ENCODE assay signal across 9 cellular contexts in the genomic region with DNA sequence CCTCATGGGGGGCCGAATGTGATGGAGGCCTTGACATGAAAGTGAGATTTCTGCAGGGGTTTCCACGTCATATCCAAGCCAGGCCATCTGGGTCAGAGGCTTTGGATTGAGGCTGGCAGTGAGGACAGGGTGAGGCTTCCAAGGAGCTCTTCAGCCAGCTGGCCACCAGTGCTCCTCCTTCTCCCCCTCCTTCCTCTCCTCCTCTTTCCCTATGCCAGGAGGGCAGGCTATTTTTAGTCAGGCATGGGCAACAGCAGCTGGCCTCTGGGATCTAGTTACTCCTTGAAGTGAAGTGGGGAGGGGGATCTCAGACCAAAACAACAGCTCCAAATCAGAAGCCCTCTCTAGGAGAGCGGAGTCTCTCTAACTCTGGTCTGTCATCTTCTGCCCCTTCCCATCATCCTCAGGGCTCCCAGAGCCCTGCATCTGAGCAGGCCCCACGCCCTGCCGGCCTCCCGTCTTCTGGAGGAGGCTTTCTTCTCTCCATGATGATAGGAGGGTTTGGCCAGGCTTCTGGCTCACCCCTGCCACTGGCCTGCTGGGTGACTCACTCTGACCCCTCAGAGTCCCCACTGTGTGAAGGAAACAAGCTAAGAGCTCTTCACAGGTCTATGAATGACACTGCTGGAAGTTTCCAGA. TPM values are rescaled to one million over a fixed set of nuclear protein-coding genes. Genes with fewer than 3 reads are reported as not detected.
DNase-seq lines count a peak whose midpoint lies in the region; ATAC-seq and TF ChIP-seq lines count a peak whose summit lies in the region.
"Had no signal": no experiment of that assay in that cellular context is flagged by ENCODE, and none has a peak within 500 bp of the region (broad histone marks: within the 10 kb centered on the region; RNA-seq: fewer than 3 reads in every experiment).

No MANE protein-coding gene starts in this region.

- H3K36me3 Mint-ChIP-seq in activated CD8-positive, alpha-beta memory T cell treated with anti-CD3 and anti-CD28 coated beads, Interleukin-2, amount 10 ng/mL, durations not matched to agents 7 days and 5 days = no peaks in the 10 kb centered on the region
- H3K36me3 Mint-ChIP-seq: activated naive CD4-positive, alpha-beta T cell treated with anti-CD3 and anti-CD28 coated beads, Interleukin-2, amount 50 U/mL, for 24 hours had no signal

- H3K27me3 ChIP-seq in lower lobe of right lung (ENCODE audit: low read depth) = peaks cover 32% of the 10 kb centered on the region
- H3K27me3 ChIP-seq in thyroid gland = no peaks in the 10 kb centered on the region
- no peaks in the 10 kb centered on the region for H3K27me3 ChIP-seq in mammary epithelial cell (ENCODE audit: insufficient read depth, low read length)

- no peak overlapping the region for H3K4me3 ChIP-seq in cardiac fibroblast (replicated peaks in 1 of 2; ENCODE audit: low read depth in 2 of 2, low read length in 2 of 2)
- no peak overlapping the region for H3K4me3 ChIP-seq in lower lobe of right lung
- no peak overlapping the region for H3K4me3 ChIP-seq in thyroid gland (replicated peaks in 1 of 3)
- H3K4me3 ChIP-seq in mammary epithelial cell (replicated peaks in 1 of 3; ENCODE audit: insufficient read depth in 1 of 3, low read depth in 2 of 3, low read length in 3 of 3) = no peak overlapping the region

- H3K27ac ChIP-seq in lower lobe of right lung (peak overlapping the region; percentile 24), thyroid gland (peak overlapping the region; percentile 59 to 83 (median 79)), mammary epithelial cell (ENCODE audit: insufficient read depth, low read depth, low read length) (no peak overlapping the region)

- H4K20me1 ChIP-seq in mammary epithelial cell (ENCODE audit: insufficient read depth, low read length) = no peaks in the 10 kb centered on the region

- no peak overlapping the region for H3K27ac Mint-ChIP-seq in activated CD8-positive, alpha-beta memory T cell treated with anti-CD3 and anti-CD28 coated beads, Interleukin-2, amount 10 ng/mL, durations not matched to agents 7 days and 5 days
- H3K27ac Mint-ChIP-seq: activated naive CD4-positive, alpha-beta T cell treated with anti-CD3 and anti-CD28 coated beads, Interleukin-2, amount 50 U/mL, for 24 hours had no signal

- intact Hi-C loops in lower lobe of right lung (cut with DNase I) = no loop called here
- intact Hi-C loops in thyroid gland (cut with DNase I) = no loop called here
- intact Hi-C loops in mammary epithelial cell (cut with micrococcal nuclease) = no loop called here

- no peaks in the 10 kb centered on the region for H3K9me3 Mint-ChIP-seq in activated CD8-positive, alpha-beta memory T cell treated with anti-CD3 and anti-CD28 coated beads, Interleukin-2, amount 10 ng/mL, durations not matched to agents 7 days and 5 days (ENCODE audit: low read depth)
- H3K9me3 Mint-ChIP-seq: activated naive CD4-positive, alpha-beta T cell treated with anti-CD3 and anti-CD28 coated beads, Interleukin-2, amount 50 U/mL, for 24 hours had no signal

- no peak overlapping the region for H3K4me2 ChIP-seq in mammary epithelial cell (ENCODE audit: insufficient read depth, low read depth, low read length)

- peaks cover 24% of the 10 kb centered on the region for H3K4me1 ChIP-seq in lower lobe of right lung
- H3K4me1 ChIP-seq in thyroid gland = peaks cover 22 to 55% of the 10 kb centered on the region in 2 donors
- H3K4me1 ChIP-seq in mammary epithelial cell (ENCODE audit: insufficient read depth, low read length) = peaks cover 12% of the 10 kb centered on the region

- H3K9ac ChIP-seq in mammary epithelial cell (ENCODE audit: insufficient read depth, low read length) = no peak overlapping the region

- no peak for TF ChIP-seq POLR2A in thyroid gland (IDR thresholded peaks at IDR 0.05)

- dilution Hi-C loops in mammary epithelial cell (cut with HindIII; ENCODE audit: low sequenced_read_pairs) = no loop called here

- in situ Hi-C loops in mammary epithelial cell (cut with MboI; ENCODE audit: low sequenced_read_pairs in 2 of 2) = no loop called here

- H3K4me3 Mint-ChIP-seq in activated CD8-positive, alpha-beta memory T cell treated with anti-CD3 and anti-CD28 coated beads, Interleukin-2, amount 10 ng/mL, durations not matched to agents 7 days and 5 days = no peak overlapping the region
- H3K4me3 Mint-ChIP-seq: activated naive CD4-positive, alpha-beta T cell treated with anti-CD3 and anti-CD28 coated beads, Interleukin-2, amount 50 U/mL, for 24 hours had no signal

- H3K27me3 Mint-ChIP-seq in activated CD8-positive, alpha-beta memory T cell treated with anti-CD3 and anti-CD28 coated beads, Interleukin-2, amount 10 ng/mL, durations not matched to agents 7 days and 5 days = peaks cover 34% of the 10 kb centered on the region

- no peaks in the 10 kb centered on the region for H3K36me3 ChIP-seq in lower lobe of right lung
- no peaks in the 10 kb centered on the region for H3K36me3 ChIP-seq in thyroid gland
- no peaks in the 10 kb centered on the region for H3K36me3 ChIP-seq in mammary epithelial cell (ENCODE audit: insufficient read depth, low read length)

- ATAC-seq in lower lobe of right lung = peak; percentile 62 to 64
- no peak for ATAC-seq in activated CD8-positive, alpha-beta memory T cell treated with anti-CD3 and anti-CD28 coated beads, Interleukin-2, amount 10 ng/mL, durations not matched to agents 7 days and 5 days

- H3K9me3 ChIP-seq in lower lobe of right lung (no peaks in the 10 kb centered on the region), thyroid gland (no peaks in the 10 kb centered on the region), mammary epithelial cell (replicated peaks; ENCODE audit: insufficient read depth, low read length) (no peaks in the 10 kb centered on the region)

- TF ChIP-seq CTCF in cardiac fibroblast (IDR thresholded peaks at IDR 0.05; ENCODE audit: low read depth, low read length) = no peak
- TF ChIP-seq CTCF in lower lobe of right lung (IDR thresholded peaks at IDR 0.05) = no peak
- no peak for TF ChIP-seq CTCF in thyroid gland (IDR thresholded peaks at IDR 0.05)
- no peak for TF ChIP-seq CTCF in mammary epithelial cell (conservative IDR thresholded peaks at IDR 0.05 in 1 of 2, IDR thresholded peaks at IDR 0.05 in 1 of 2; ENCODE audit: extremely low read depth in 1 of 2, insufficient read depth in 1 of 2, low read depth in 1 of 2, low read length in 2 of 2)

- H3K79me2 ChIP-seq in mammary epithelial cell (ENCODE audit: insufficient read depth, low read length) = no peaks in the 10 kb centered on the region

- BruUV-seq in mammary epithelial cell (replicated peaks; lab: Mats Ljungman, UMichigan) = no TSS peak

- CTCF ChIA-PET in activated CD8-positive, alpha-beta memory T cell treated with anti-CD3 and anti-CD28 coated beads, Interleukin-2, amount 10 ng/mL, durations not matched to agents 7 days and 5 days (lab: Charles Lee) = interaction anchor here (0.7 to 2.1 kb wide), 4 partner anchors 16 to 143 kb away, joined by 3 to 6 read pairs (median 3); a partner anchor contains a TSS
- CTCF ChIA-PET in mammary epithelial cell (lab: Charles Lee; ENCODE audit: low non-redundant PET) = no interaction called here

- 49 to 75% methylated on average over 2 to 6 of the region's 6 CpGs for WGBS in thyroid gland, 2 donors
- WGBS in mammary epithelial cell (ENCODE audit: low coverage, missing lambda C conversion rate) = 87% methylated on average over 4 of the region's 6 CpGs

- DNase-seq in NCI-H2171 treated with DMSO at 0.1 percent for 48 hours (lab: John Stamatoyannopoulos, UW) (peak; percentile 86), cardiac fibroblast (ENCODE audit: low read depth in 2 of 2) (peak; percentile 25 to 70), lower lobe of right lung (no peak), thyroid gland (peak; percentile 60 to 68), NCI-H748 treated with DMSO at 0.1 percent for 48 hours (lab: John Stamatoyannopoulos, UW) (no peak), mammary epithelial cell (no peak)
- DNase-seq in activated CD8-positive, alpha-beta memory T cell treated with anti-CD3 and anti-CD28 coated beads, Interleukin-2, amount 10 ng/mL, durations not matched to agents 7 days and 5 days = no peak

- H3K4me1 Mint-ChIP-seq in activated CD8-positive, alpha-beta memory T cell treated with anti-CD3 and anti-CD28 coated beads, Interleukin-2, amount 10 ng/mL, durations not matched to agents 7 days and 5 days = peaks cover 13% of the 10 kb centered on the region

- H2AFZ ChIP-seq in mammary epithelial cell (ENCODE audit: low read depth, low read length) = no peak overlapping the region

RNA-seq across cellular contexts. Expression of a gene that starts 0.6 kb away (rescaled TPM):
- total RNA-seq in lower lobe of right lung = not detected
- total RNA-seq in thyroid gland = 1 to 10 TPM in 1 of 4 donors, not detected in 3; 1.4 TPM
- not detected for total RNA-seq in activated CD8-positive, alpha-beta memory T cell treated with anti-CD3 and anti-CD28 coated beads, Interleukin-2, amount 10 ng/mL, durations not matched to agents 7 days and 5 days
- not detected for total RNA-seq in mammary epithelial cell
- 0.18 TPM for polyA plus RNA-seq in mammary epithelial cell
- not detected for polyA minus RNA-seq in mammary epithelial cell
- total RNA-seq: epithelial cell of proximal tubule had no signal

RNA-seq across cellular contexts. Expression of a gene that starts 7.1 kb away (rescaled TPM):
- total RNA-seq in lower lobe of right lung (24.1 TPM), thyroid gland (10 to 100 TPM; 41.5 to 54.9 (median 48.8) TPM), mammary epithelial cell (10 to 100 TPM; 14.1 to 34.5 TPM)
- total RNA-seq in activated CD8-positive, alpha-beta memory T cell treated with anti-CD3 and anti-CD28 coated beads, Interleukin-2, amount 10 ng/mL, durations not matched to agents 7 days and 5 days = 1 to 10 TPM in 1 of 2 experiments, under 1 TPM in 1; 0.96 to 1.1 TPM
- polyA plus RNA-seq in mammary epithelial cell = 9.5 TPM
- 3.6 TPM for polyA minus RNA-seq in mammary epithelial cell

RNA-seq across cellular contexts. Expression of a gene that starts 14.1 kb away (rescaled TPM):
- total RNA-seq in lower lobe of right lung = 3.5 TPM
- 1 to 10 TPM in 2 of 4 donors, under 1 TPM in 1, not detected in 1; 0.45 to 5.8 (median 2.6) TPM for total RNA-seq in thyroid gland
- total RNA-seq in activated CD8-positive, alpha-beta memory T cell treated with anti-CD3 and anti-CD28 coated beads, Interleukin-2, amount 10 ng/mL, durations not matched to agents 7 days and 5 days = 100 to 1,000 TPM; 206 to 219 TPM
- total RNA-seq in mammary epithelial cell = 10 to 100 TPM in 1 of 2 donors, 1 to 10 TPM in 1; 1.0 to 80.5 TPM
- polyA plus RNA-seq in mammary epithelial cell = 148 TPM
- polyA minus RNA-seq in mammary epithelial cell = 56.8 TPM

RNA-seq across cellular contexts. Expression of a gene that starts 30.7 kb away (rescaled TPM):
- total RNA-seq in lower lobe of right lung (25.6 TPM), thyroid gland (10 to 100 TPM; 36.3 to 73.8 (median 50.6) TPM), mammary epithelial cell (10 to 100 TPM; 22.3 to 34.0 TPM)
- total RNA-seq in activated CD8-positive, alpha-beta memory T cell treated with anti-CD3 and anti-CD28 coated beads, Interleukin-2, amount 10 ng/mL, durations not matched to agents 7 days and 5 days = 10 to 100 TPM; 36.1 TPM
- 38.5 TPM for polyA plus RNA-seq in mammary epithelial cell
- polyA minus RNA-seq in mammary epithelial cell = 18.4 TPM

RNA-seq across cellular contexts. Expression of a gene that starts 30.9 kb away (rescaled TPM):
- 3.0 TPM for total RNA-seq in lower lobe of right lung
- total RNA-seq in thyroid gland = 1 to 10 TPM; 2.2 to 4.5 (median 3.9) TPM
- total RNA-seq in activated CD8-positive, alpha-beta memory T cell treated with anti-CD3 and anti-CD28 coated beads, Interleukin-2, amount 10 ng/mL, durations not matched to agents 7 days and 5 days = 1 to 10 TPM; 4.5 to 6.5 TPM
- 1 to 10 TPM; 1.9 to 5.8 TPM for total RNA-seq in mammary epithelial cell
- polyA plus RNA-seq in mammary epithelial cell = 3.1 TPM
- 2.3 TPM for polyA minus RNA-seq in mammary epithelial cell

Comparison
In these comparisons a context has a peak if more than half of its experiments do, and no peak if none do; other contexts are left out.
1. DNase-seq: peak in NCI-H2171 treated with DMSO at 0.1 percent for 48 hours (single experiment), cardiac fibroblast (2 of 2) and thyroid gland (2 of 2); none in lower lobe of right lung (single experiment), activated CD8-positive, alpha-beta memory T cell treated with anti-CD3 and anti-CD28 coated beads, Interleukin-2, amount 10 ng/mL, durations not matched to agents 7 days and 5 days (single experiment), NCI-H748 treated with DMSO at 0.1 percent for 48 hours (single experiment) and mammary epithelial cell (single experiment).
2. RNA of a gene that starts 7.1 kb away (total RNA-seq): 41.5 to 54.9 TPM in thyroid gland, 14.1 to 34.5 TPM in mammary epithelial cell and 24.1 TPM in lower lobe of right lung (single experiment); 0.96 to 1.1 TPM in activated CD8-positive, alpha-beta memory T cell treated with anti-CD3 and anti-CD28 coated beads, Interleukin-2, amount 10 ng/mL, durations not matched to agents 7 days and 5 days; every median in the first group is over 4 times any median in the second.